In genomic region chr11:113906038-113906437, GRCh38 we compare ENCODE assay signal across 1 cellular context.
TF ChIP-seq lines count a peak whose summit lies in the region.

No MANE protein-coding gene starts in this region.

TF ChIP-seq in SK-N-SH, 30 proteins besides CTCF, POLR2A, EP300 and RAD21 (continued from another document):
- TF ChIP-seq ZBTB33 (IDR thresholded peaks at IDR 0.05; ENCODE audit: borderline replicate concordance, low read depth), result no peak
- TF ChIP-seq, protein P1, sequence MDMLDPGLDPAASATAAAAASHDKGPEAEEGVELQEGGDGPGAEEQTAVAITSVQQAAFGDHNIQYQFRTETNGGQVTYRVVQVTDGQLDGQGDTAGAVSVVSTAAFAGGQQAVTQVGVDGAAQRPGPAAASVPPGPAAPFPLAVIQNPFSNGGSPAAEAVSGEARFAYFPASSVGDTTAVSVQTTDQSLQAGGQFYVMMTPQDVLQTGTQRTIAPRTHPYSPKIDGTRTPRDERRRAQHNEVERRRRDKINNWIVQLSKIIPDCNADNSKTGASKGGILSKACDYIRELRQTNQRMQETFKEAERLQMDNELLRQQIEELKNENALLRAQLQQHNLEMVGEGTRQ (IDR thresholded peaks at IDR 0.05; ENCODE audit: borderline replicate concordance, low read depth, low read length), result no peak
- TF ChIP-seq EZH2phosphoT487 (IDR thresholded peaks at IDR 0.05; ENCODE audit: borderline replicate concordance, low read depth), result no peak
- TF ChIP-seq SMC3 (IDR thresholded peaks at IDR 0.05; ENCODE audit: low read depth, low read length), result no peak
- TF ChIP-seq RXRA (IDR thresholded peaks at IDR 0.05; ENCODE audit: borderline replicate concordance, low read depth), result no peak
- TF ChIP-seq JUND (IDR thresholded peaks at IDR 0.05), result no peak
- no peak for TF ChIP-seq PBX3 (IDR thresholded peaks at IDR 0.05)
- no peak for TF ChIP-seq SIN3A (IDR thresholded peaks at IDR 0.05; ENCODE audit: borderline replicate concordance, low read depth, low read length)
TF ChIP-seq in SK-N-SH: peak in this region for 0.
